Comparison of ENCODE assay signal across 1 cellular context in the genomic region with DNA sequence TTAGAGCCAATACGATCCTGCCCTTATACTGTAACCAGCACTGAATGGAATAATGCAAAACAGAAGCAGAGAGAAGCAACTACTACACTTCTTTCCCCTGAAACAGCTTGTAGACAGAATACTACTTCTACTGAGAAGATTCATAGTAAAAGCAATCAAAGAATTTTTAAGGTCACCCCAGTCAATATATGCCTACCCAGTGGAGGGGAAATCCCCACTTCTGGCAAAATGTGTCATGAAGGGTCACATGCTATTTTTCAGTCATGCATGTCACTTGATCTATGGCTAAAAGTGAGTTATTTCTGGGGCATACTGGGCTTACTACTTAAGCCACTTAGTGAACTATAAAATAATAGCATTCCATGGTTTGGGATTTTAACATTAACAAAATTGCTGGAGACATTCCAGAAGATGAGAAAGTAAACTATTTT.
A peak's percentile ranks its signal among the peaks of the same experiment; 100 is the strongest.
TF ChIP-seq lines count a peak whose summit lies in the region.

No MANE protein-coding gene starts in this region.

TF ChIP-seq in GM12878, 131 proteins besides CTCF, POLR2A, EP300 and RAD21 (continued from another document and continues in another):
- TF ChIP-seq, protein P1, sequence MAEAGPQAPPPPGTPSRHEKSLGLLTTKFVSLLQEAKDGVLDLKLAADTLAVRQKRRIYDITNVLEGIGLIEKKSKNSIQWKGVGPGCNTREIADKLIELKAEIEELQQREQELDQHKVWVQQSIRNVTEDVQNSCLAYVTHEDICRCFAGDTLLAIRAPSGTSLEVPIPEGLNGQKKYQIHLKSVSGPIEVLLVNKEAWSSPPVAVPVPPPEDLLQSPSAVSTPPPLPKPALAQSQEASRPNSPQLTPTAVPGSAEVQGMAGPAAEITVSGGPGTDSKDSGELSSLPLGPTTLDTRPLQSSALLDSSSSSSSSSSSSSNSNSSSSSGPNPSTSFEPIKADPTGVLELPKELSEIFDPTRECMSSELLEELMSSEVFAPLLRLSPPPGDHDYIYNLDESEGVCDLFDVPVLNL (IDR thresholded peaks at IDR 0.05; ENCODE audit: low read depth, low read length), result no peak
- TF ChIP-seq, protein P2, sequence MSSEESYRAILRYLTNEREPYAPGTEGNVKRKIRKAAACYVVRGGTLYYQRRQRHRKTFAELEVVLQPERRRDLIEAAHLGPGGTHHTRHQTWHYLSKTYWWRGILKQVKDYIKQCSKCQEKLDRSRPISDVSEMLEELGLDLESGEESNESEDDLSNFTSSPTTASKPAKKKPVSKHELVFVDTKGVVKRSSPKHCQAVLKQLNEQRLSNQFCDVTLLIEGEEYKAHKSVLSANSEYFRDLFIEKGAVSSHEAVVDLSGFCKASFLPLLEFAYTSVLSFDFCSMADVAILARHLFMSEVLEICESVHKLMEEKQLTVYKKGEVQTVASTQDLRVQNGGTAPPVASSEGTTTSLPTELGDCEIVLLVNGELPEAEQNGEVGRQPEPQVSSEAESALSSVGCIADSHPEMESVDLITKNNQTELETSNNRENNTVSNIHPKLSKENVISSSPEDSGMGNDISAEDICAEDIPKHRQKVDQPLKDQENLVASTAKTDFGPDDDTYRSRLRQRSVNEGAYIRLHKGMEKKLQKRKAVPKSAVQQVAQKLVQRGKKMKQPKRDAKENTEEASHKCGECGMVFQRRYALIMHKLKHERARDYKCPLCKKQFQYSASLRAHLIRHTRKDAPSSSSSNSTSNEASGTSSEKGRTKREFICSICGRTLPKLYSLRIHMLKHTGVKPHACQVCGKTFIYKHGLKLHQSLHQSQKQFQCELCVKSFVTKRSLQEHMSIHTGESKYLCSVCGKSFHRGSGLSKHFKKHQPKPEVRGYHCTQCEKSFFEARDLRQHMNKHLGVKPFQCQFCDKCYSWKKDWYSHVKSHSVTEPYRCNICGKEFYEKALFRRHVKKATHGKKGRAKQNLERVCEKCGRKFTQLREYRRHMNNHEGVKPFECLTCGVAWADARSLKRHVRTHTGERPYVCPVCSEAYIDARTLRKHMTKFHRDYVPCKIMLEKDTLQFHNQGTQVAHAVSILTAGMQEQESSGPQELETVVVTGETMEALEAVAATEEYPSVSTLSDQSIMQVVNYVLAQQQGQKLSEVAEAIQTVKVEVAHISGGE (CRISPR knock-in tag; IDR thresholded peaks at IDR 0.05), result no peak
- TF ChIP-seq, protein P3, sequence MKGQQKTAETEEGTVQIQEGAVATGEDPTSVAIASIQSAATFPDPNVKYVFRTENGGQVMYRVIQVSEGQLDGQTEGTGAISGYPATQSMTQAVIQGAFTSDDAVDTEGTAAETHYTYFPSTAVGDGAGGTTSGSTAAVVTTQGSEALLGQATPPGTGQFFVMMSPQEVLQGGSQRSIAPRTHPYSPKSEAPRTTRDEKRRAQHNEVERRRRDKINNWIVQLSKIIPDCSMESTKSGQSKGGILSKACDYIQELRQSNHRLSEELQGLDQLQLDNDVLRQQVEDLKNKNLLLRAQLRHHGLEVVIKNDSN (IDR thresholded peaks at IDR 0.05; ENCODE audit: borderline replicate concordance, extremely low read length, insufficient read depth, low read depth, low read length), result no peak
- TF ChIP-seq HDGF (IDR thresholded peaks at IDR 0.05) (no peak), IKZF1 (conservative IDR thresholded peaks at IDR 0.05) (peak; percentile 26), BHLHE40 (IDR thresholded peaks at IDR 0.05; ENCODE audit: borderline replicate concordance in 1 of 2, low read depth in 2 of 2, low read length in 1 of 2) (peak; percentile 56; a peak in 3 of 4 replicates), STAT1 (conservative IDR thresholded peaks at IDR 0.05) (no peak), SMAD5 (IDR thresholded peaks at IDR 0.05; ENCODE audit: low read depth) (no peak), IKZF2 (IDR thresholded peaks at IDR 0.05) (peak; percentile 47 to 50; a peak in 2 of 4 replicates), TCF7 (IDR thresholded peaks at IDR 0.05; ENCODE audit: borderline replicate concordance) (no peak), RUNX3 (IDR thresholded peaks at IDR 0.05; ENCODE audit: low read length) (peak; percentile 51; the same call in 1 of the 2 replicates), CREB1 (IDR thresholded peaks at IDR 0.05; ENCODE audit: low read depth) (peak; percentile 33; the same call in 1 of the 2 replicates), SMARCA5 (IDR thresholded peaks at IDR 0.05) (no peak), STAT3 (IDR thresholded peaks at IDR 0.05; ENCODE audit: low read depth, low read length) (0 out of 2 replicates have a peak, but pooled peaks have one; percentile 80), RB1 (IDR thresholded peaks at IDR 0.05; ENCODE audit: borderline replicate concordance) (no peak), POLR2AphosphoS5 (IDR thresholded peaks at IDR 0.05; ENCODE audit: low read length) (no peak; the same call in 1 of the 2 replicates), JUNB (IDR thresholded peaks at IDR 0.05) (peak; percentile 54), EED (IDR thresholded peaks at IDR 0.05; ENCODE audit: low read depth) (no peak), SPI1 (IDR thresholded peaks at IDR 0.05; ENCODE audit: borderline replicate concordance, insufficient read depth, low read depth, low read length) (no peak), NFIC (IDR thresholded peaks at IDR 0.05; ENCODE audit: low read depth, low read length) (peak; percentile 60), CREM (IDR thresholded peaks at IDR 0.05; ENCODE audit: low read depth) (no peak), CHD4 (IDR thresholded peaks at IDR 0.05) (no peak)
- TF ChIP-seq, protein P4, sequence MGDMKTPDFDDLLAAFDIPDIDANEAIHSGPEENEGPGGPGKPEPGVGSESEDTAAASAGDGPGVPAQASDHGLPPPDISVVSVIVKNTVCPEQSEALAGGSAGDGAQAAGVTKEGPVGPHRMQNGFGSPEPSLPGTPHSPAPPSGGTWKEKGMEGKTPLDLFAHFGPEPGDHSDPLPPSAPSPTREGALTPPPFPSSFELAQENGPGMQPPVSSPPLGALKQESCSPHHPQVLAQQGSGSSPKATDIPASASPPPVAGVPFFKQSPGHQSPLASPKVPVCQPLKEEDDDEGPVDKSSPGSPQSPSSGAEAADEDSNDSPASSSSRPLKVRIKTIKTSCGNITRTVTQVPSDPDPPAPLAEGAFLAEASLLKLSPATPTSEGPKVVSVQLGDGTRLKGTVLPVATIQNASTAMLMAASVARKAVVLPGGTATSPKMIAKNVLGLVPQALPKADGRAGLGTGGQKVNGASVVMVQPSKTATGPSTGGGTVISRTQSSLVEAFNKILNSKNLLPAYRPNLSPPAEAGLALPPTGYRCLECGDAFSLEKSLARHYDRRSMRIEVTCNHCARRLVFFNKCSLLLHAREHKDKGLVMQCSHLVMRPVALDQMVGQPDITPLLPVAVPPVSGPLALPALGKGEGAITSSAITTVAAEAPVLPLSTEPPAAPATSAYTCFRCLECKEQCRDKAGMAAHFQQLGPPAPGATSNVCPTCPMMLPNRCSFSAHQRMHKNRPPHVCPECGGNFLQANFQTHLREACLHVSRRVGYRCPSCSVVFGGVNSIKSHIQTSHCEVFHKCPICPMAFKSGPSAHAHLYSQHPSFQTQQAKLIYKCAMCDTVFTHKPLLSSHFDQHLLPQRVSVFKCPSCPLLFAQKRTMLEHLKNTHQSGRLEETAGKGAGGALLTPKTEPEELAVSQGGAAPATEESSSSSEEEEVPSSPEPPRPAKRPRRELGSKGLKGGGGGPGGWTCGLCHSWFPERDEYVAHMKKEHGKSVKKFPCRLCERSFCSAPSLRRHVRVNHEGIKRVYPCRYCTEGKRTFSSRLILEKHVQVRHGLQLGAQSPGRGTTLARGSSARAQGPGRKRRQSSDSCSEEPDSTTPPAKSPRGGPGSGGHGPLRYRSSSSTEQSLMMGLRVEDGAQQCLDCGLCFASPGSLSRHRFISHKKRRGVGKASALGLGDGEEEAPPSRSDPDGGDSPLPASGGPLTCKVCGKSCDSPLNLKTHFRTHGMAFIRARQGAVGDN (IDR thresholded peaks at IDR 0.05), result no peak
- TF ChIP-seq, protein P5, sequence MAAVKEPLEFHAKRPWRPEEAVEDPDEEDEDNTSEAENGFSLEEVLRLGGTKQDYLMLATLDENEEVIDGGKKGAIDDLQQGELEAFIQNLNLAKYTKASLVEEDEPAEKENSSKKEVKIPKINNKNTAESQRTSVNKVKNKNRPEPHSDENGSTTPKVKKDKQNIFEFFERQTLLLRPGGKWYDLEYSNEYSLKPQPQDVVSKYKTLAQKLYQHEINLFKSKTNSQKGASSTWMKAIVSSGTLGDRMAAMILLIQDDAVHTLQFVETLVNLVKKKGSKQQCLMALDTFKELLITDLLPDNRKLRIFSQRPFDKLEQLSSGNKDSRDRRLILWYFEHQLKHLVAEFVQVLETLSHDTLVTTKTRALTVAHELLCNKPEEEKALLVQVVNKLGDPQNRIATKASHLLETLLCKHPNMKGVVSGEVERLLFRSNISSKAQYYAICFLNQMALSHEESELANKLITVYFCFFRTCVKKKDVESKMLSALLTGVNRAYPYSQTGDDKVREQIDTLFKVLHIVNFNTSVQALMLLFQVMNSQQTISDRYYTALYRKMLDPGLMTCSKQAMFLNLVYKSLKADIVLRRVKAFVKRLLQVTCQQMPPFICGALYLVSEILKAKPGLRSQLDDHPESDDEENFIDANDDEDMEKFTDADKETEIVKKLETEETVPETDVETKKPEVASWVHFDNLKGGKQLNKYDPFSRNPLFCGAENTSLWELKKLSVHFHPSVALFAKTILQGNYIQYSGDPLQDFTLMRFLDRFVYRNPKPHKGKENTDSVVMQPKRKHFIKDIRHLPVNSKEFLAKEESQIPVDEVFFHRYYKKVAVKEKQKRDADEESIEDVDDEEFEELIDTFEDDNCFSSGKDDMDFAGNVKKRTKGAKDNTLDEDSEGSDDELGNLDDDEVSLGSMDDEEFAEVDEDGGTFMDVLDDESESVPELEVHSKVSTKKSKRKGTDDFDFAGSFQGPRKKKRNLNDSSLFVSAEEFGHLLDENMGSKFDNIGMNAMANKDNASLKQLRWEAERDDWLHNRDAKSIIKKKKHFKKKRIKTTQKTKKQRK (IDR thresholded peaks at IDR 0.05; ENCODE audit: low read depth, low read length), result no peak
- TF ChIP-seq, protein P6, sequence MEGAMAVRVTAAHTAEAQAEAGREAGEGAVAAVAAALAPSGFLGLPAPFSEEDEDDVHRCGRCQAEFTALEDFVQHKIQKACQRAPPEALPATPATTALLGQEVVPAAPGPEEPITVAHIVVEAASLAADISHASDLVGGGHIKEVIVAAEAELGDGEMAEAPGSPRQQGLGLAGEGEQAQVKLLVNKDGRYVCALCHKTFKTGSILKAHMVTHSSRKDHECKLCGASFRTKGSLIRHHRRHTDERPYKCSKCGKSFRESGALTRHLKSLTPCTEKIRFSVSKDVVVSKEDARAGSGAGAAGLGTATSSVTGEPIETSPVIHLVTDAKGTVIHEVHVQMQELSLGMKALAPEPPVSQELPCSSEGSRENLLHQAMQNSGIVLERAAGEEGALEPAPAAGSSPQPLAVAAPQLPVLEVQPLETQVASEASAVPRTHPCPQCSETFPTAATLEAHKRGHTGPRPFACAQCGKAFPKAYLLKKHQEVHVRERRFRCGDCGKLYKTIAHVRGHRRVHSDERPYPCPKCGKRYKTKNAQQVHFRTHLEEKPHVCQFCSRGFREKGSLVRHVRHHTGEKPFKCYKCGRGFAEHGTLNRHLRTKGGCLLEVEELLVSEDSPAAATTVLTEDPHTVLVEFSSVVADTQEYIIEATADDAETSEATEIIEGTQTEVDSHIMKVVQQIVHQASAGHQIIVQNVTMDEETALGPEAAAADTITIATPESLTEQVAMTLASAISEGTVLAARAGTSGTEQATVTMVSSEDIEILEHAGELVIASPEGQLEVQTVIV (IDR thresholded peaks at IDR 0.05; ENCODE audit: borderline replicate concordance, partially characterized antibody), result no peak
- TF ChIP-seq, protein P7, sequence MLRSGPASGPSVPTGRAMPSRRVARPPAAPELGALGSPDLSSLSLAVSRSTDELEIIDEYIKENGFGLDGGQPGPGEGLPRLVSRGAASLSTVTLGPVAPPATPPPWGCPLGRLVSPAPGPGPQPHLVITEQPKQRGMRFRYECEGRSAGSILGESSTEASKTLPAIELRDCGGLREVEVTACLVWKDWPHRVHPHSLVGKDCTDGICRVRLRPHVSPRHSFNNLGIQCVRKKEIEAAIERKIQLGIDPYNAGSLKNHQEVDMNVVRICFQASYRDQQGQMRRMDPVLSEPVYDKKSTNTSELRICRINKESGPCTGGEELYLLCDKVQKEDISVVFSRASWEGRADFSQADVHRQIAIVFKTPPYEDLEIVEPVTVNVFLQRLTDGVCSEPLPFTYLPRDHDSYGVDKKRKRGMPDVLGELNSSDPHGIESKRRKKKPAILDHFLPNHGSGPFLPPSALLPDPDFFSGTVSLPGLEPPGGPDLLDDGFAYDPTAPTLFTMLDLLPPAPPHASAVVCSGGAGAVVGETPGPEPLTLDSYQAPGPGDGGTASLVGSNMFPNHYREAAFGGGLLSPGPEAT (IDR thresholded peaks at IDR 0.05; ENCODE audit: low read depth), result peak; percentile 83; the same call in 1 of the 2 replicates
- TF ChIP-seq, protein P8, sequence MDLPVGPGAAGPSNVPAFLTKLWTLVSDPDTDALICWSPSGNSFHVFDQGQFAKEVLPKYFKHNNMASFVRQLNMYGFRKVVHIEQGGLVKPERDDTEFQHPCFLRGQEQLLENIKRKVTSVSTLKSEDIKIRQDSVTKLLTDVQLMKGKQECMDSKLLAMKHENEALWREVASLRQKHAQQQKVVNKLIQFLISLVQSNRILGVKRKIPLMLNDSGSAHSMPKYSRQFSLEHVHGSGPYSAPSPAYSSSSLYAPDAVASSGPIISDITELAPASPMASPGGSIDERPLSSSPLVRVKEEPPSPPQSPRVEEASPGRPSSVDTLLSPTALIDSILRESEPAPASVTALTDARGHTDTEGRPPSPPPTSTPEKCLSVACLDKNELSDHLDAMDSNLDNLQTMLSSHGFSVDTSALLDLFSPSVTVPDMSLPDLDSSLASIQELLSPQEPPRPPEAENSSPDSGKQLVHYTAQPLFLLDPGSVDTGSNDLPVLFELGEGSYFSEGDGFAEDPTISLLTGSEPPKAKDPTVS (IDR thresholded peaks at IDR 0.05; ENCODE audit: low read depth, low read length), result no peak
- TF ChIP-seq, protein P9, sequence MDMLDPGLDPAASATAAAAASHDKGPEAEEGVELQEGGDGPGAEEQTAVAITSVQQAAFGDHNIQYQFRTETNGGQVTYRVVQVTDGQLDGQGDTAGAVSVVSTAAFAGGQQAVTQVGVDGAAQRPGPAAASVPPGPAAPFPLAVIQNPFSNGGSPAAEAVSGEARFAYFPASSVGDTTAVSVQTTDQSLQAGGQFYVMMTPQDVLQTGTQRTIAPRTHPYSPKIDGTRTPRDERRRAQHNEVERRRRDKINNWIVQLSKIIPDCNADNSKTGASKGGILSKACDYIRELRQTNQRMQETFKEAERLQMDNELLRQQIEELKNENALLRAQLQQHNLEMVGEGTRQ (IDR thresholded peaks at IDR 0.05; ENCODE audit: borderline replicate concordance, low read depth, low read length), result peak; percentile 23; the same call in 1 of the 2 replicates
